ENCODE assay signal across 9 cellular contexts in genomic region chr12:14803830-14804160, GRCh38. TPM values are rescaled to one million over a fixed set of nuclear protein-coding genes. Genes with fewer than 3 reads are reported as not detected.
DNase-seq lines count a peak whose midpoint lies in the region; ATAC-seq and TF ChIP-seq lines count a peak whose summit lies in the region.
"Had no signal": no experiment of that assay in that cellular context is flagged by ENCODE, and none has a peak within 500 bp of the region (broad histone marks: within the 10 kb centered on the region; RNA-seq: fewer than 3 reads in every experiment).

No MANE protein-coding gene starts in this region.

- peaks cover 6 to 25% of the 10 kb centered on the region in 2 donors for H3K4me1 ChIP-seq in left lung

- H3K4me1 Mint-ChIP-seq in activated naive CD8-positive, alpha-beta T cell treated with anti-CD3 and anti-CD28 coated beads, Interleukin-2, amount 50 U/mL, for 24 hours: peaks cover 21% of the 10 kb centered on the region
- peaks cover 18% of the 10 kb centered on the region for H3K4me1 Mint-ChIP-seq in mesothelial cell of epicardium
- H3K4me1 Mint-ChIP-seq: brain had no signal

- no peaks in the 10 kb centered on the region for H3K9me3 Mint-ChIP-seq in activated naive CD8-positive, alpha-beta T cell treated with anti-CD3 and anti-CD28 coated beads, Interleukin-2, amount 50 U/mL, for 24 hours
- H3K9me3 Mint-ChIP-seq in mesothelial cell of epicardium: no peaks in the 10 kb centered on the region
- H3K9me3 Mint-ChIP-seq: brain had no signal

- H3K4me3 Mint-ChIP-seq in activated naive CD8-positive, alpha-beta T cell treated with anti-CD3 and anti-CD28 coated beads, Interleukin-2, amount 50 U/mL, for 24 hours: no peak overlapping the region
- no peak overlapping the region for H3K4me3 Mint-ChIP-seq in mesothelial cell of epicardium
- H3K4me3 Mint-ChIP-seq: brain had no signal

- H3K4me3 ChIP-seq in left lung: peak overlapping the region; percentile 35 to 80

- peaks cover 19% of the 10 kb centered on the region for H3K36me3 Mint-ChIP-seq in activated naive CD8-positive, alpha-beta T cell treated with anti-CD3 and anti-CD28 coated beads, Interleukin-2, amount 50 U/mL, for 24 hours (ENCODE audit: low read depth)
- peaks cover 7% of the 10 kb centered on the region for H3K36me3 Mint-ChIP-seq in mesothelial cell of epicardium

- no peaks in the 10 kb centered on the region for H3K9me3 ChIP-seq in left lung

- DNase-seq in NCI-H2081 (lab: John Stamatoyannopoulos, UW): peak; percentile 60 to 79
- DNase-seq in NCI-H2081 treated with DMSO at 0.1 percent for 48 hours (lab: John Stamatoyannopoulos, UW): no peak
- no peak for DNase-seq in activated naive CD8-positive, alpha-beta T cell treated with anti-CD3 and anti-CD28 coated beads, Interleukin-2, amount 50 U/mL, for 24 hours
- no peak for DNase-seq in left lung
- DNase-seq in GM03348 (ENCODE audit: low spot score): no peak
- no peak for DNase-seq in mesothelial cell of epicardium (ENCODE audit: low spot score in 2 of 2, unreplicated experiment in 2 of 2)
- no peak for DNase-seq in central memory CD4-positive, alpha-beta T cell

- ATAC-seq in HG03175 (IDR thresholded peaks at IDR 0.05; ENCODE audit: unreplicated experiment): peak; percentile 13
- peak; percentile 3 for ATAC-seq in activated naive CD8-positive, alpha-beta T cell treated with anti-CD3 and anti-CD28 coated beads, Interleukin-2, amount 50 U/mL, for 24 hours
- ATAC-seq in left lung: peak; percentile 19

- peak overlapping the region; percentile 76 to 89 for H3K27ac ChIP-seq in left lung

- intact Hi-C loops in left lung (cut with DNase I): no loop called here

- no peaks in the 10 kb centered on the region for H3K27me3 Mint-ChIP-seq in activated naive CD8-positive, alpha-beta T cell treated with anti-CD3 and anti-CD28 coated beads, Interleukin-2, amount 50 U/mL, for 24 hours
- H3K27me3 Mint-ChIP-seq in mesothelial cell of epicardium (ENCODE audit: low read depth): no peaks in the 10 kb centered on the region
- H3K27me3 Mint-ChIP-seq: brain had no signal

- no peak for TF ChIP-seq CTCF in left lung (IDR thresholded peaks at IDR 0.05)
- no peak for TF ChIP-seq CTCF in mesothelial cell of epicardium (IDR thresholded peaks at IDR 0.05; ENCODE audit: unreplicated experiment)

- H3K36me3 ChIP-seq in left lung: peaks cover 0 to 9% of the 10 kb centered on the region in 2 donors

- H3K27ac Mint-ChIP-seq in activated naive CD8-positive, alpha-beta T cell treated with anti-CD3 and anti-CD28 coated beads, Interleukin-2, amount 50 U/mL, for 24 hours: no peak overlapping the region
- H3K27ac Mint-ChIP-seq in mesothelial cell of epicardium: no peak overlapping the region
- H3K27ac Mint-ChIP-seq: brain had no signal

- no peaks in the 10 kb centered on the region for H3K27me3 ChIP-seq in left lung

RNA-seq across cellular contexts. Expression of gene C12orf60, which starts 0.3 kb away (rescaled TPM):
- total RNA-seq in left lung: 1 to 10 TPM in 1 of 2 donors, under 1 TPM in 1; 0.81 to 1.2 TPM
- total RNA-seq in mesothelial cell of epicardium: 1.3 to 1.7 TPM (median 1.4 TPM) in 3 replicates

RNA-seq across cellular contexts. Expression of gene WBP11, which starts 0.5 kb away (rescaled TPM):
- total RNA-seq in left lung: 10 to 100 TPM; 38.6 to 53.5 TPM
- 72.8 to 81.5 TPM (median 77.0 TPM) in 3 replicates for total RNA-seq in mesothelial cell of epicardium

RNA-seq across cellular contexts. Expression of gene SMCO3, which starts 10.2 kb away (rescaled TPM):
- total RNA-seq in left lung (1 to 10 TPM in 1 of 2 donors, under 1 TPM in 1; 0.97 to 1.1 TPM), mesothelial cell of epicardium (1.4 to 1.5 TPM (median 1.5 TPM) in 3 replicates)

RNA-seq across cellular contexts. Expression of gene ART4, which starts 39.5 kb away (rescaled TPM):
- 1 to 10 TPM; 2.7 to 3.1 TPM for total RNA-seq in left lung
- total RNA-seq in mesothelial cell of epicardium: 2.3 to 2.4 TPM (median 2.4 TPM) in 3 replicates

Comparison
In these comparisons a context has a peak if more than half of its experiments do, and no peak if none do; other contexts are left out.
1. DNase-seq: peak in NCI-H2081 (2 of 2); none in NCI-H2081 treated with DMSO at 0.1 percent for 48 hours (single experiment), activated naive CD8-positive, alpha-beta T cell treated with anti-CD3 and anti-CD28 coated beads, Interleukin-2, amount 50 U/mL, for 24 hours (single experiment), left lung (0 of 2), GM03348 (single experiment), mesothelial cell of epicardium (0 of 2) and central memory CD4-positive, alpha-beta T cell (single experiment).
2. Peak in every context shown above with its lines, with median percentiles within 50 percentile points of each other: ATAC-seq.